ENCODE assay signal across 26 cellular contexts in genomic region chr3:114587973-114588372, GRCh38.
"Had no signal": no experiment of that assay in that cellular context is flagged by ENCODE, and none has a peak within 500 bp of the region (broad histone marks: within the 10 kb centered on the region; RNA-seq: fewer than 3 reads in every experiment).

No MANE protein-coding gene starts in this region.

- H3K36me3 ChIP-seq: brain microvascular endothelial cell had no signal

- H3K9me3 Mint-ChIP-seq: activated CD4-positive, alpha-beta memory T cell treated with anti-CD3 and anti-CD28 coated beads, Interleukin-2, amount 10 ng/mL, durations not matched to agents 7 days and 5 days; activated CD4-positive, alpha-beta T cell treated with anti-CD3 and anti-CD28 coated beads, Interleukin-2, amount 10 ng/mL, durations not matched to agents 24 days and 14 days; activated T-cell treated with anti-CD3 and anti-CD28 coated beads, Interleukin-2, amount 50 U/mL, for 4 hours; activated T-helper 17 cell treated with anti-CD3 and anti-CD28 coated beads, Interleukin-2, amount 50 U/mL, for 72 hours; central memory CD8-positive, alpha-beta T cell; dendritic cell treated with granulocyte-macrophage colony-stimulating factor and Interleukin-4, amounts not matched to agents 40 ng/mL and 50 ng/mL, for 4 days; endodermal cell had no signal

- H3K27me3 ChIP-seq: brain microvascular endothelial cell, dorsolateral prefrontal cortex had no signal

- H3K27ac Mint-ChIP-seq: activated CD4-positive, alpha-beta memory T cell treated with anti-CD3 and anti-CD28 coated beads, Interleukin-2, amount 10 ng/mL, durations not matched to agents 7 days and 5 days; activated CD4-positive, alpha-beta T cell treated with anti-CD3 and anti-CD28 coated beads for 36 hours; activated CD4-positive, alpha-beta T cell treated with anti-CD3 and anti-CD28 coated beads, Interleukin-2, amount 10 ng/mL, durations not matched to agents 24 days and 14 days; activated naive CD8-positive, alpha-beta T cell; activated T-helper 17 cell treated with anti-CD3 and anti-CD28 coated beads, Interleukin-2, amount 50 U/mL, for 72 hours; dendritic cell treated with granulocyte-macrophage colony-stimulating factor and Interleukin-4, amounts not matched to agents 40 ng/mL and 50 ng/mL, for 4 days; endodermal cell had no signal

- DNase-seq: activated CD4-positive, alpha-beta memory T cell treated with anti-CD3 and anti-CD28 coated beads, Interleukin-2, amount 10 ng/mL, durations not matched to agents 7 days and 5 days; activated CD4-positive, alpha-beta T cell treated with anti-CD3 and anti-CD28 coated beads for 36 hours; activated CD4-positive, alpha-beta T cell treated with anti-CD3 and anti-CD28 coated beads, Interleukin-2, amount 10 ng/mL, durations not matched to agents 24 days and 14 days; activated CD4-positive, CD25-positive, alpha-beta regulatory T cell; activated CD4-positive, CD25-positive, alpha-beta regulatory T cell treated with anti-CD3 and anti-CD28 coated beads, Interleukin-2, amount 50 U/mL, for 72 hours; activated effector memory CD4-positive, alpha-beta T cell treated with Interleukin-2 at 50 U/mL for 16 hours; activated gamma-delta T cell treated with Interleukin-2 at 50 U/mL for 16 hours; activated naive CD4-positive, alpha-beta T cell treated with anti-CD3 and anti-CD28 coated beads, Interleukin-2, amount 50 U/mL, for 16 hours; activated naive CD4-positive, alpha-beta T cell treated with Interleukin-2 at 50 U/mL for 16 hours; activated T-cell treated with anti-CD3 and anti-CD28 coated beads, Interleukin-2, amount 50 U/mL, for 4 hours; amniotic stem cell; anterior cingulate cortex; brain microvascular endothelial cell; dorsolateral prefrontal cortex; effector memory CD4-positive, alpha-beta T cell; endodermal cell; foreskin fibroblast; T-helper 2 cell had no signal

- FAIRE-seq: astrocyte, bronchial epithelial cell, frontal cortex had no signal

- H3K27me3 Mint-ChIP-seq: activated CD4-positive, alpha-beta memory T cell treated with anti-CD3 and anti-CD28 coated beads, Interleukin-2, amount 10 ng/mL, durations not matched to agents 7 days and 5 days; activated CD4-positive, alpha-beta T cell treated with anti-CD3 and anti-CD28 coated beads for 36 hours; activated CD4-positive, alpha-beta T cell treated with anti-CD3 and anti-CD28 coated beads, Interleukin-2, amount 10 ng/mL, durations not matched to agents 24 days and 14 days; activated naive CD8-positive, alpha-beta T cell; activated T-helper 17 cell treated with anti-CD3 and anti-CD28 coated beads, Interleukin-2, amount 50 U/mL, for 72 hours; central memory CD8-positive, alpha-beta T cell; dendritic cell treated with granulocyte-macrophage colony-stimulating factor and Interleukin-4, amounts not matched to agents 40 ng/mL and 50 ng/mL, for 4 days had no signal

- H3K4me3 Mint-ChIP-seq: activated CD4-positive, alpha-beta memory T cell treated with anti-CD3 and anti-CD28 coated beads, Interleukin-2, amount 10 ng/mL, durations not matched to agents 7 days and 5 days; activated CD4-positive, alpha-beta T cell treated with anti-CD3 and anti-CD28 coated beads for 36 hours; activated CD4-positive, alpha-beta T cell treated with anti-CD3 and anti-CD28 coated beads, Interleukin-2, amount 10 ng/mL, durations not matched to agents 24 days and 14 days; activated naive CD8-positive, alpha-beta T cell; activated T-cell treated with anti-CD3 and anti-CD28 coated beads, Interleukin-2, amount 50 U/mL, for 4 hours; activated T-helper 17 cell treated with anti-CD3 and anti-CD28 coated beads, Interleukin-2, amount 50 U/mL, for 72 hours; central memory CD8-positive, alpha-beta T cell; dendritic cell treated with granulocyte-macrophage colony-stimulating factor and Interleukin-4, amounts not matched to agents 40 ng/mL and 50 ng/mL, for 4 days; endodermal cell had no signal

- H3K4me3 ChIP-seq: coronary artery, dorsolateral prefrontal cortex had no signal
